Comparison of ENCODE assay signal across 2 cellular contexts in genomic region chr10:75103881-75104686, GRCh38.
TF ChIP-seq lines count a peak whose summit lies in the region.

No MANE protein-coding gene starts in this region.

TF ChIP-seq in IMR-90, 13 proteins besides CTCF, POLR2A, EP300 and RAD21:
- TF ChIP-seq CEBPB (IDR thresholded peaks at IDR 0.05; ENCODE audit: low read depth, low read length): peak; percentile 31
- TF ChIP-seq MAZ (IDR thresholded peaks at IDR 0.05; ENCODE audit: borderline replicate concordance, low read depth, low read length): no peak
TF ChIP-seq in IMR-90: peak in this region for 1.

TF ChIP-seq in H1, 55 proteins besides CTCF, POLR2A, EP300 and RAD21:
- TF ChIP-seq RNF2 (IDR thresholded peaks at IDR 0.05; ENCODE audit: borderline replicate concordance, low read depth, low read length, missing control alignments, poor library complexity, severe bottlenecking) (no peak), FOSL1 (IDR thresholded peaks at IDR 0.05; ENCODE audit: insufficient read depth, low read depth, low read length) (no peak), MAFK (IDR thresholded peaks at IDR 0.05; ENCODE audit: low read depth, low read length) (no peak), RXRA (IDR thresholded peaks at IDR 0.05; ENCODE audit: insufficient read depth, low read depth, low read length) (no peak), HDAC2 (IDR thresholded peaks at IDR 0.05; ENCODE audit: borderline replicate concordance in 1 of 2, low read depth in 2 of 2, low read length in 2 of 2) (no peak), PHF8 (conservative IDR thresholded peaks at IDR 0.05; ENCODE audit: low read depth, low read length) (no peak), E2F6 (IDR thresholded peaks at IDR 0.05) (no peak), KDM4A (IDR thresholded peaks at IDR 0.05; ENCODE audit: low read depth, low read length, severe bottlenecking) (no peak), KDM1A (IDR thresholded peaks at IDR 0.05; ENCODE audit: borderline replicate concordance, low read length) (no peak), POU5F1 (IDR thresholded peaks at IDR 0.05; ENCODE audit: low read depth, low read length) (no peak), BRCA1 (IDR thresholded peaks at IDR 0.05; ENCODE audit: low read depth, low read length) (no peak), SIN3A (conservative IDR thresholded peaks at IDR 0.05 in 1 of 2, IDR thresholded peaks at IDR 0.05 in 1 of 2; ENCODE audit: low read depth in 1 of 2, low read length in 2 of 2) (no peak), EZH2 (IDR thresholded peaks at IDR 0.05; ENCODE audit: low read depth, low read length, severe bottlenecking) (no peak), POLR2AphosphoS5 (IDR thresholded peaks at IDR 0.05; ENCODE audit: low read depth, low read length) (no peak), SIRT6 (IDR thresholded peaks at IDR 0.05; ENCODE audit: low read length) (no peak), BACH1 (IDR thresholded peaks at IDR 0.05; ENCODE audit: low read length) (no peak), TEAD4 (IDR thresholded peaks at IDR 0.05; ENCODE audit: low read depth, low read length) (no peak), BCL11A (IDR thresholded peaks at IDR 0.05; ENCODE audit: low read depth in 2 of 2, low read length in 2 of 2) (no peak), TAF7 (optimal IDR thresholded peaks at IDR 0.05; ENCODE audit: borderline replicate concordance, low read depth, low read length) (no peak)
- TF ChIP-seq, protein P1, sequence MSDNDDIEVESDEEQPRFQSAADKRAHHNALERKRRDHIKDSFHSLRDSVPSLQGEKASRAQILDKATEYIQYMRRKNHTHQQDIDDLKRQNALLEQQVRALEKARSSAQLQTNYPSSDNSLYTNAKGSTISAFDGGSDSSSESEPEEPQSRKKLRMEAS (IDR thresholded peaks at IDR 0.05): no peak
